In the genomic region with DNA sequence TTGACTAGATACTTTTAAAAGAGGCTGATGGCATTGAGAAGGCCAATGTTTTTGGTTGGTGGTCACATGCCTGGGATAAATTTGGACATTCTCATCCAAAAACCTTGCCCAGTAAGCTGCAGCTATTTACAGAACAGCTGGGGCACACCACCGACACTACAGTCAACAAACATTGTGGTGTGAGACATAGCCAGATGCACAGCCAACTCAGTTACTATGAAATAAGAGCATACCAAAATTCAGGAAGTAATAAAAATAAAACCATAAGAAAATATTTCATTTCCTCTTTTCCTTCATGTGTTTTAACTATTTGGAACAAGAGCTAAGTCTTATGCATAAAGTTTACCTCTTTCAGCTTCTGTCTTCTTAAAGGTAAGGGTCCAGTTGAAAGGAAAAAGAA, we compare ENCODE assay signal across 13 cellular contexts. TPM values are rescaled to one million over a fixed set of nuclear protein-coding genes. Genes with fewer than 3 reads are reported as not detected.
DNase-seq lines count a peak whose midpoint lies in the region; ATAC-seq, FAIRE-seq and TF ChIP-seq lines count a peak whose summit lies in the region.
"Had no signal": no experiment of that assay in that cellular context is flagged by ENCODE, and none has a peak within 500 bp of the region (broad histone marks: within the 10 kb centered on the region; RNA-seq: fewer than 3 reads in every experiment).

No MANE protein-coding gene starts in this region.

- SMC1A ChIA-PET in GM12878 (lab: Charles Lee; ENCODE audit: uncharacterized antibody, unreplicated experiment): interaction anchor here (0.6 to 13.5 kb wide), 9 partner anchors 10 to 495 kb away, joined by 3 to 112 read pairs (median 4); a partner anchor contains a TSS

- peak overlapping the region in 1 of 2 donors; percentile 61 for H3K4me3 Mint-ChIP-seq in CD14-positive monocyte
- H3K4me3 Mint-ChIP-seq: activated naive CD8-positive, alpha-beta T cell had no signal

- peak overlapping the region; percentile 67; the same call in 1 of the 2 replicates for H3K4me2 ChIP-seq in GM12878 (ENCODE audit: control insufficient read depth, insufficient read depth)

- POLR2A ChIA-PET in GM12878 (lab: Charles Lee): interaction anchor here (0.8 to 1.8 kb wide), 8 partner anchors 8 to 182 kb away, joined by 3 to 11 read pairs (median 4); a partner anchor contains a TSS

- no peak for TF ChIP-seq CTCF in CD14-positive monocyte (IDR thresholded peaks at IDR 0.05)
- no peak for TF ChIP-seq CTCF in GM12878 (IDR thresholded peaks at IDR 0.05 in 2 of 3, conservative IDR thresholded peaks at IDR 0.05 in 1 of 3; ENCODE audit: control insufficient read depth in 2 of 3, extremely low read depth in 1 of 3, insufficient read depth in 1 of 3, low read depth in 3 of 3, low read length in 3 of 3)

- peak overlapping the region in 6 of 7 donors; percentile 20 to 87 (median 56) for H3K27ac Mint-ChIP-seq in CD14-positive monocyte
- H3K27ac Mint-ChIP-seq: activated naive CD8-positive, alpha-beta T cell had no signal

- intact Hi-C loops in CD14-positive monocyte (cut with micrococcal nuclease): no loop called here
- intact Hi-C loops in GM12878 (cut with micrococcal nuclease; ENCODE audit: unreplicated experiment): no loop called here

- TF ChIP-seq POLR2A in GM12878 (IDR thresholded peaks at IDR 0.05; ENCODE audit: low read depth, low read length): no peak

- no TSS peak for BruUV-seq in GM12878 (replicated peaks; lab: Mats Ljungman, UMichigan)

- no peak for TF ChIP-seq RAD21 in GM12878 (IDR thresholded peaks at IDR 0.05; ENCODE audit: insufficient read depth, low read depth, low read length)

- DNase-seq in CD14-positive monocyte (ENCODE audit: low spot score) (no peak), GM12878 (ENCODE audit: low read depth, low spot score) (no peak), DMS 273 treated with DMSO at 0.1 percent for 48 hours (lab: John Stamatoyannopoulos, UW) (no peak), NCI-H2227 treated with DMSO at 0.1 percent for 48 hours (lab: John Stamatoyannopoulos, UW) (no peak), SW480 (ENCODE audit: low spot score) (no peak)
- DNase-seq in activated T-cell treated with anti-CD3 and anti-CD28 coated beads, Interleukin-2, amount 50 U/mL, for 48 hours: no peak
- DNase-seq: heart right ventricle, right cardiac atrium had no signal

- H3K36me3 ChIP-seq in GM12878 (ENCODE audit: control insufficient read depth in 2 of 2, insufficient read depth in 2 of 2, low read length in 1 of 2): peaks cover 0 to 28% of the 10 kb centered on the region in 2 experiments; a peak in 2 of 4 replicates
- H3K36me3 ChIP-seq: thoracic aorta had no signal

- peak overlapping the region; percentile 53 for H3K4me3 ChIP-seq in GM12878
- H3K4me3 ChIP-seq: thoracic aorta had no signal

- H3K27me3 ChIP-seq in GM12878 (replicated peaks in 1 of 2; ENCODE audit: control insufficient read depth in 2 of 2, insufficient read depth in 2 of 2, low read length in 1 of 2): no peaks in the 10 kb centered on the region
- H3K27me3 ChIP-seq: heart right ventricle had no signal

- RAD21 ChIA-PET in GM12878 (lab: Charles Lee; ENCODE audit: unreplicated experiment): interaction anchor here (0.9 to 2.0 kb wide), 6 partner anchors 9 to 181 kb away, joined by 3 to 12 read pairs (median 4); a partner anchor contains a TSS

- CTCF ChIA-PET in GM12878 (lab: Yijun Ruan, JAX): interaction anchor here (0.6 to 1.2 kb wide), 6 partner anchors 10 to 94 kb away, joined by 3 to 5 read pairs (median 3); a partner anchor contains a TSS

- no peaks in the 10 kb centered on the region; the same call in 2 of the 3 replicates for H3K9me3 ChIP-seq in GM12878 (replicated peaks; ENCODE audit: control insufficient read depth, insufficient read depth, low read length)
- H3K9me3 ChIP-seq: thoracic aorta had no signal

- no peaks in the 10 kb centered on the region for H4K20me1 ChIP-seq in GM12878 (ENCODE audit: control insufficient read depth, insufficient read depth)

- H3K79me2 ChIP-seq in GM12878 (ENCODE audit: control insufficient read depth, insufficient read depth, low read length): peaks cover 46% of the 10 kb centered on the region

- FAIRE-seq in GM12878 (lab: Jason Lieb, UNC): peak; percentile 71

- WGBS in GM12878 (ENCODE audit: insufficient coverage, insufficient replicate concordance, low lambda C conversion rate, missing lambda C conversion rate): 0% methylated on average over 1 of the region's 1 CpG

- no peak overlapping the region for H3K9ac ChIP-seq in GM12878 (ENCODE audit: control insufficient read depth, insufficient read depth, low read length)

- H3K4me1 Mint-ChIP-seq in CD14-positive monocyte: peaks cover 27% of the 10 kb centered on the region

- H3K4me1 ChIP-seq in GM12878 (ENCODE audit: control insufficient read depth, insufficient read depth, low read length): peaks cover 39% of the 10 kb centered on the region

- H3K9me3 Mint-ChIP-seq in CD14-positive monocyte: peaks cover 0 to 3% (median 2%) of the 10 kb centered on the region in 7 donors

- in situ Hi-C loops in GM12878 (cut with MboI): loop anchor here (5.0 kb wide), 1 partner anchor 187 kb away; no protein-coding TSS in a partner anchor

- ATAC-seq in GM19455 (IDR thresholded peaks at IDR 0.05; ENCODE audit: unreplicated experiment) (peak; percentile 61), HG03432 (IDR thresholded peaks at IDR 0.05; ENCODE audit: unreplicated experiment) (peak; percentile 73), GM12878 (peak; percentile 65)
- ATAC-seq: right cardiac atrium had no signal

- peaks cover 16% of the 10 kb centered on the region in 2 donors for H3K36me3 Mint-ChIP-seq in CD14-positive monocyte

- peak overlapping the region; percentile 1; the same call in 1 of the 2 replicates for H3K27ac ChIP-seq in GM12878 (ENCODE audit: control insufficient read depth, insufficient read depth)
- H3K27ac ChIP-seq: HL-60 had no signal

- no peak overlapping the region for H2AFZ ChIP-seq in GM12878 (ENCODE audit: control insufficient read depth, low read depth, low read length)

- H3K27me3 Mint-ChIP-seq in CD14-positive monocyte (ENCODE audit: low read depth in 3 of 3): no peaks in the 10 kb centered on the region
- H3K27me3 Mint-ChIP-seq: activated naive CD8-positive, alpha-beta T cell had no signal

- no peak for TF ChIP-seq EP300 in GM12878 (IDR thresholded peaks at IDR 0.05; ENCODE audit: borderline replicate concordance in 1 of 2, control insufficient read depth in 1 of 2, low read depth in 2 of 2, low read length in 2 of 2)

TF ChIP-seq in GM12878, 131 proteins besides CTCF, POLR2A, EP300 and RAD21 (continues in another document):
- peak; percentile 22 to 42; a peak in 1 of 4 replicates for TF ChIP-seq IKZF2 (IDR thresholded peaks at IDR 0.05)
- TF ChIP-seq, protein P1, sequence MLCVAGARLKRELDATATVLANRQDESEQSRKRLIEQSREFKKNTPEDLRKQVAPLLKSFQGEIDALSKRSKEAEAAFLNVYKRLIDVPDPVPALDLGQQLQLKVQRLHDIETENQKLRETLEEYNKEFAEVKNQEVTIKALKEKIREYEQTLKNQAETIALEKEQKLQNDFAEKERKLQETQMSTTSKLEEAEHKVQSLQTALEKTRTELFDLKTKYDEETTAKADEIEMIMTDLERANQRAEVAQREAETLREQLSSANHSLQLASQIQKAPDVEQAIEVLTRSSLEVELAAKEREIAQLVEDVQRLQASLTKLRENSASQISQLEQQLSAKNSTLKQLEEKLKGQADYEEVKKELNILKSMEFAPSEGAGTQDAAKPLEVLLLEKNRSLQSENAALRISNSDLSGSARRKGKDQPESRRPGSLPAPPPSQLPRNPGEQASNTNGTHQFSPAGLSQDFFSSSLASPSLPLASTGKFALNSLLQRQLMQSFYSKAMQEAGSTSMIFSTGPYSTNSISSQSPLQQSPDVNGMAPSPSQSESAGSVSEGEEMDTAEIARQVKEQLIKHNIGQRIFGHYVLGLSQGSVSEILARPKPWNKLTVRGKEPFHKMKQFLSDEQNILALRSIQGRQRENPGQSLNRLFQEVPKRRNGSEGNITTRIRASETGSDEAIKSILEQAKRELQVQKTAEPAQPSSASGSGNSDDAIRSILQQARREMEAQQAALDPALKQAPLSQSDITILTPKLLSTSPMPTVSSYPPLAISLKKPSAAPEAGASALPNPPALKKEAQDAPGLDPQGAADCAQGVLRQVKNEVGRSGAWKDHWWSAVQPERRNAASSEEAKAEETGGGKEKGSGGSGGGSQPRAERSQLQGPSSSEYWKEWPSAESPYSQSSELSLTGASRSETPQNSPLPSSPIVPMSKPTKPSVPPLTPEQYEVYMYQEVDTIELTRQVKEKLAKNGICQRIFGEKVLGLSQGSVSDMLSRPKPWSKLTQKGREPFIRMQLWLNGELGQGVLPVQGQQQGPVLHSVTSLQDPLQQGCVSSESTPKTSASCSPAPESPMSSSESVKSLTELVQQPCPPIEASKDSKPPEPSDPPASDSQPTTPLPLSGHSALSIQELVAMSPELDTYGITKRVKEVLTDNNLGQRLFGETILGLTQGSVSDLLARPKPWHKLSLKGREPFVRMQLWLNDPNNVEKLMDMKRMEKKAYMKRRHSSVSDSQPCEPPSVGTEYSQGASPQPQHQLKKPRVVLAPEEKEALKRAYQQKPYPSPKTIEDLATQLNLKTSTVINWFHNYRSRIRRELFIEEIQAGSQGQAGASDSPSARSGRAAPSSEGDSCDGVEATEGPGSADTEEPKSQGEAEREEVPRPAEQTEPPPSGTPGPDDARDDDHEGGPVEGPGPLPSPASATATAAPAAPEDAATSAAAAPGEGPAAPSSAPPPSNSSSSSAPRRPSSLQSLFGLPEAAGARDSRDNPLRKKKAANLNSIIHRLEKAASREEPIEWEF (IDR thresholded peaks at IDR 0.05; ENCODE audit: insufficient replicate concordance, low read depth, low read length): no peak
- peak; percentile 75 for TF ChIP-seq SPI1 (IDR thresholded peaks at IDR 0.05; ENCODE audit: borderline replicate concordance, insufficient read depth, low read depth, low read length)

RNA-seq across cellular contexts. Expression of a gene that starts 8.8 kb away (rescaled TPM):
- 10 to 100 TPM in 1 of 2 donors, 1 to 10 TPM in 1; 7.0 to 11.0 TPM for polyA plus RNA-seq in CD14-positive monocyte
- 241 and 259 TPM in 2 replicates for total RNA-seq in GM12878 (2013; cell fraction: nucleolus; rRNA removed)
- 43.7 and 52.3 TPM in 2 replicates for total RNA-seq in GM12878 (2014; rRNA removed)
- total RNA-seq in GM12878 (2014; rRNA removed; fragmentation: Illumina TruSeq; extraction: Trizol): 41.7 and 47.1 TPM in 2 replicates
- total RNA-seq in GM12878 (2021): 48.3 and 48.4 TPM in 2 replicates
- 11.0 TPM for polyA plus RNA-seq in GM12878 (2011; ENCODE audit: low read depth)
- polyA plus RNA-seq in GM12878 (2011; rRNA removed): 79.1 and 91.2 TPM in 2 replicates
- polyA plus RNA-seq in GM12878 (2011; cell fraction: cytosol; rRNA removed): 52.1 and 52.5 TPM in 2 replicates
- 58.7 and 59.0 TPM in 2 replicates for polyA plus RNA-seq in GM12878 (2011; cell fraction: nucleus; rRNA removed)
- polyA plus RNA-seq in GM12878 (2012): 17.7 and 20.5 TPM in 2 replicates
- 32.2 and 38.9 TPM in 2 replicates for polyA plus RNA-seq in GM12878 (2014; fragmentation: Illumina TruSeq; extraction: Trizol)
- polyA plus RNA-seq in GM12878 (2014; fragmentation: Nextera tagmentation; extraction: Ambion mirVana): 10 to 100 TPM; 25.3 to 25.4 TPM
- polyA plus RNA-seq in GM12878 (2014; rRNA removed): 33.4 and 44.8 TPM in 2 replicates
- polyA plus RNA-seq in GM12878 (2016; fragmentation: Nextera tagmentation; extraction: Ambion mirVana): 10 to 100 TPM; 25.0 to 26.9 TPM
- 154 and 215 TPM in 2 replicates for polyA minus RNA-seq in GM12878 (2011; rRNA and poly(A)+ RNA removed)
- polyA minus RNA-seq in GM12878 (2011; cell fraction: cytosol; rRNA and poly(A)+ RNA removed): 26.8 and 34.7 TPM in 2 replicates
- 86.0 and 123 TPM in 2 replicates for polyA minus RNA-seq in GM12878 (2011; cell fraction: nucleus; rRNA and poly(A)+ RNA removed)
